Comparison of ENCODE assay signal across 18 cellular contexts in genomic region chr20:44072381-44072780, GRCh38.
DNase-seq lines count a peak whose midpoint lies in the region; ATAC-seq, FAIRE-seq and TF ChIP-seq lines count a peak whose summit lies in the region.
"Had no signal": no experiment of that assay in that cellular context is flagged by ENCODE, and none has a peak within 500 bp of the region (broad histone marks: within the 10 kb centered on the region; RNA-seq: fewer than 3 reads in every experiment).

No MANE protein-coding gene starts in this region.

- peak; percentile 33 for FAIRE-seq in GM12892 (lab: Jason Lieb, UNC)

- DNase-seq in GM12892 (ENCODE audit: insufficient read length) (no peak), HL-60 (ENCODE audit: low read depth in 1 of 2, low spot score in 1 of 2) (peak in 1 of 2 experiments; percentile 13), lung (ENCODE audit: low spot score) (peak; percentile 1), NCI-H1417 treated with DMSO at 0.1 percent for 48 hours (lab: John Stamatoyannopoulos, UW) (no peak), kidney glomerular epithelial cell (lab: John Stamatoyannopoulos, UW) (no peak)
- no peak for DNase-seq in activated CD4-positive, alpha-beta T cell treated with anti-CD3 and anti-CD28 coated beads for 1 hour
- DNase-seq: activated CD4-positive, alpha-beta memory T cell treated with anti-CD3 and anti-CD28 coated beads, Interleukin-2, amount 10 ng/mL, durations not matched to agents 7 days and 5 days; NCI-H1436; PC-3; sigmoid colon; stimulated activated CD4-positive, alpha-beta T cell treated with anti-CD3 and anti-CD28 coated beads, Interleukin-1b, Interleukin-23, amount 100 ng/mL, for 48 hours; T-helper 2 cell; uterus had no signal

- H3K27ac ChIP-seq in BLaER1 treated with 17β-estradiol and CSF1 and Interleukin-3, amounts not matched to agents 10 nM and 100 nM, result peak overlapping the region in 8 of 11 experiments; percentile 87 to 99 (median 97); a peak in 16 of 22 replicates
- H3K27ac ChIP-seq in HL-60 (replicated peaks), result peak overlapping the region; percentile 31
- H3K27ac ChIP-seq in lung (ENCODE audit: low read depth in 1 of 2, low read length in 1 of 2), result no peak overlapping the region
- H3K27ac ChIP-seq: breast epithelium, sigmoid colon, uterus had no signal

- peak overlapping the region; percentile 78 to 99 (median 94); a peak in 21 of 22 replicates for H3K4me2 ChIP-seq in BLaER1 treated with 17β-estradiol and CSF1 and Interleukin-3, amounts not matched to agents 10 nM and 100 nM
- H3K4me2 ChIP-seq: GM23338 had no signal

- H3K4me1 ChIP-seq in BLaER1 treated with 17β-estradiol and CSF1 and Interleukin-3, amounts not matched to agents 10 nM and 100 nM, result peaks cover 62 to 89% (median 79%) of the 10 kb centered on the region in 10 experiments
- no peaks in the 10 kb centered on the region for H3K4me1 ChIP-seq in lung (ENCODE audit: control insufficient read depth in 2 of 2, insufficient read depth in 2 of 2, low read length in 2 of 2)
- H3K4me1 ChIP-seq: breast epithelium, Caco-2, uterus had no signal

- ATAC-seq in lung (ENCODE audit: insufficient read depth, low FRiP score) (no peak), GM18498 (IDR thresholded peaks at IDR 0.05; ENCODE audit: unreplicated experiment) (no peak)
- ATAC-seq: PC-3 had no signal

- no peak for TF ChIP-seq CTCF in HL-60 (IDR thresholded peaks at IDR 0.05; ENCODE audit: insufficient read depth, low read length)
- TF ChIP-seq CTCF in lung (IDR thresholded peaks at IDR 0.05; ENCODE audit: control extremely low read depth, extremely low read depth), result no peak

- no peaks in the 10 kb centered on the region for H4K20me1 ChIP-seq in BLaER1 treated with 17β-estradiol and CSF1 and Interleukin-3, amounts not matched to agents 10 nM and 100 nM

- H3K27me3 ChIP-seq in BLaER1 treated with 17β-estradiol and CSF1 and Interleukin-3, amounts not matched to agents 10 nM and 100 nM, result no peaks in the 10 kb centered on the region
- H3K27me3 ChIP-seq in HL-60 (ENCODE audit: insufficient read depth, poor library complexity, severe bottlenecking) (no peaks in the 10 kb centered on the region), lung (ENCODE audit: control insufficient read depth, insufficient read depth) (no peaks in the 10 kb centered on the region)
- H3K27me3 ChIP-seq: sigmoid colon, uterus had no signal

- no peak for TF ChIP-seq POLR2A in GM12892 (IDR thresholded peaks at IDR 0.05; ENCODE audit: low read depth, low read length)

- WGBS in lung, 2 donors, result 55 to 62% methylated on average over 6 of the region's 6 CpGs

- no peak overlapping the region for H3K4me3 ChIP-seq in BLaER1 treated with 17β-estradiol and CSF1 and Interleukin-3, amounts not matched to agents 10 nM and 100 nM
- no peak overlapping the region for H3K4me3 ChIP-seq in HL-60 (replicated peaks; ENCODE audit: insufficient read depth, low read length)
- no peak overlapping the region for H3K4me3 ChIP-seq in lung
- H3K4me3 ChIP-seq: breast epithelium, GM23338, sigmoid colon, uterus had no signal

- H3K9ac ChIP-seq in BLaER1 treated with 17β-estradiol and CSF1 and Interleukin-3, amounts not matched to agents 10 nM and 100 nM, result peak overlapping the region in 8 of 11 experiments; percentile 3 to 91 (median 36); a peak in 11 of 22 replicates

- H3K36me3 ChIP-seq in BLaER1 treated with 17β-estradiol and CSF1 and Interleukin-3, amounts not matched to agents 10 nM and 100 nM, result no peaks in the 10 kb centered on the region
- no peaks in the 10 kb centered on the region for H3K36me3 ChIP-seq in lung (ENCODE audit: control insufficient read depth in 2 of 2, insufficient read depth in 2 of 2, low read length in 2 of 2)
- H3K36me3 ChIP-seq: breast epithelium, sigmoid colon, uterus had no signal

- no peaks in the 10 kb centered on the region for H3K9me3 ChIP-seq in BLaER1 treated with 17β-estradiol and CSF1 and Interleukin-3, amounts not matched to agents 10 nM and 100 nM (replicated peaks in 1 of 11)
- H3K9me3 ChIP-seq in lung (ENCODE audit: control insufficient read depth in 2 of 2, insufficient read depth in 1 of 2, low read length in 1 of 2), result peaks cover 0 to 3% of the 10 kb centered on the region in 2 donors
- H3K9me3 ChIP-seq: breast epithelium, Caco-2, sigmoid colon, uterus had no signal

Comparison
In these comparisons a context has a peak if more than half of its experiments do, and no peak if none do; other contexts are left out.
1. H3K27ac ChIP-seq: peak in BLaER1 treated with 17β-estradiol and CSF1 and Interleukin-3, amounts not matched to agents 10 nM and 100 nM (8 of 11) and HL-60 (single experiment); none in lung (0 of 2).